11 cellular contexts compared by ENCODE assay signal in genomic region chr11:102546923-102547471, GRCh38. TPM values are rescaled to one million over a fixed set of nuclear protein-coding genes. Genes with fewer than 3 reads are reported as not detected.
DNase-seq lines count a peak whose midpoint lies in the region; ATAC-seq and TF ChIP-seq lines count a peak whose summit lies in the region.
"Had no signal": no experiment of that assay in that cellular context is flagged by ENCODE, and none has a peak within 500 bp of the region (broad histone marks: within the 10 kb centered on the region; RNA-seq: fewer than 3 reads in every experiment).

No MANE protein-coding gene starts in this region.

- intact Hi-C loops in PC-9 (cut with micrococcal nuclease; ENCODE audit: unreplicated experiment) = no loop called here

- H3K4me2 ChIP-seq in PC-9 = no peak overlapping the region

- H3F3A ChIP-seq in PC-9 (ENCODE audit: insufficient read depth, low read depth) = peaks cover 29% of the 10 kb centered on the region

- H3K27ac ChIP-seq in PC-9 = no peak overlapping the region
- H3K27ac ChIP-seq: prostate gland, thoracic aorta had no signal

- no peak overlapping the region for H2AFZ ChIP-seq in PC-9

- no peaks in the 10 kb centered on the region for H3K36me3 ChIP-seq in PC-9 (ENCODE audit: low read depth)
- H3K36me3 ChIP-seq: prostate gland, thoracic aorta had no signal

- no peak overlapping the region for H3K4me3 ChIP-seq in PC-9
- H3K4me3 ChIP-seq: prostate gland, thoracic aorta had no signal

- no TSS peak for BruUV-seq in PC-9 (replicated peaks; lab: Mats Ljungman, UMichigan)

- CTCF ChIA-PET in PC-9 (lab: Charles Lee) = interaction anchor here (0.7 kb wide), 2 partner anchors 21 to 81 kb away, joined by 4 read pairs; no protein-coding TSS in a partner anchor

- H4K20me1 ChIP-seq in PC-9 (ENCODE audit: insufficient read depth) = no peaks in the 10 kb centered on the region

- POLR2A ChIA-PET in PC-9 (lab: Charles Lee; ENCODE audit: unreplicated experiment) = no interaction called here

- DNase-seq in glomerular visceral epithelial cell (ENCODE audit: extremely low spot score) (peak; percentile 70), PC-9 (no peak), mucosa of gallbladder (ENCODE audit: low spot score) (no peak)
- no peak for DNase-seq in stimulated activated CD4-positive, alpha-beta T cell treated with anti-CD3 and anti-CD28 coated beads, Interleukin-1b, Interleukin-23, amount 100 ng/mL, for 48 hours
- no peak for DNase-seq in activated CD8-positive, alpha-beta memory T cell treated with anti-CD3 and anti-CD28 coated beads for 24 hours
- DNase-seq: SHP77 had no signal

- H3K27me3 ChIP-seq in PC-9 (ENCODE audit: insufficient read depth, low read depth) = no peaks in the 10 kb centered on the region

- no peak for TF ChIP-seq CTCF in PC-9 (conservative IDR thresholded peaks at IDR 0.05)

- H3K9me2 ChIP-seq in PC-9 (ENCODE audit: insufficient read depth) = no peaks in the 10 kb centered on the region

- no peaks in the 10 kb centered on the region for H3K79me2 ChIP-seq in PC-9 (ENCODE audit: low read depth)

- H3K4me1 ChIP-seq in PC-9 (replicated peaks; ENCODE audit: insufficient read depth) = peaks cover 39% of the 10 kb centered on the region
- H3K4me1 ChIP-seq: prostate gland had no signal

- peaks cover 4% of the 10 kb centered on the region; the same call in 1 of the 2 replicates for H3K9me3 ChIP-seq in PC-9 (ENCODE audit: insufficient read depth, low read depth)
- H3K9me3 ChIP-seq: prostate gland, thoracic aorta had no signal

- peak; percentile 57 for ATAC-seq in GM18519 (IDR thresholded peaks at IDR 0.05; ENCODE audit: low FRiP score, unreplicated experiment)
- peak; percentile 70 for ATAC-seq in GM21737 (IDR thresholded peaks at IDR 0.05; ENCODE audit: unreplicated experiment)
- ATAC-seq in HG03521 (IDR thresholded peaks at IDR 0.05; ENCODE audit: unreplicated experiment) = peak; percentile 57

RNA-seq across cellular contexts. Expression of gene MMP7, which starts 16.4 kb away (rescaled TPM):
- 1.1 and 1.3 TPM in 2 replicates for total RNA-seq in PC-9 (2021)
- total RNA-seq in mucosa of gallbladder = 1,865 TPM
- total RNA-seq: thoracic aorta had no signal

Comparison
In these comparisons a context has a peak if more than half of its experiments do, and no peak if none do; other contexts are left out.
1. RNA of gene MMP7, which starts 16.4 kb away (total RNA-seq): 1,865 TPM in mucosa of gallbladder (single experiment); 1.1 to 1.3 TPM in PC-9; every median in the first group is over 100 times any median in the second.
2. Peak in every context shown above with its lines, with median percentiles within 50 percentile points of each other: ATAC-seq.